25 cellular contexts compared by ENCODE assay signal in genomic region chr12:13462450-13462849, GRCh38.
"Had no signal": no experiment of that assay in that cellular context is flagged by ENCODE, and none has a peak within 500 bp of the region (broad histone marks: within the 10 kb centered on the region; RNA-seq: fewer than 3 reads in every experiment).

No MANE protein-coding gene starts in this region.

- ATAC-seq: effector memory CD8-positive, alpha-beta T cell; esophagus mucosa; foreskin keratinocyte; gastroesophageal sphincter; heart left ventricle; heart right ventricle had no signal

- H3K27me3 ChIP-seq: colonic mucosa, dorsolateral prefrontal cortex, esophagus muscularis mucosa, esophagus squamous epithelium, foreskin keratinocyte, gastrocnemius medialis, gastroesophageal sphincter, heart left ventricle had no signal

- H3K4me3 ChIP-seq: colonic mucosa, coronary artery, dorsolateral prefrontal cortex, esophagus muscularis mucosa, esophagus squamous epithelium, gastrocnemius medialis, gastroesophageal sphincter, heart left ventricle, heart right ventricle had no signal

- H3K27ac ChIP-seq: colonic mucosa, coronary artery, dorsolateral prefrontal cortex, epithelial cell of prostate, esophagus muscularis mucosa, esophagus squamous epithelium, foreskin keratinocyte, gastrocnemius medialis, gastroesophageal sphincter, heart left ventricle, heart right ventricle had no signal

- H3K4me1 ChIP-seq: colonic mucosa, esophagus muscularis mucosa, esophagus squamous epithelium, foreskin keratinocyte, gastrocnemius medialis, gastroesophageal sphincter, heart left ventricle, heart right ventricle had no signal

- H3K9me3 Mint-ChIP-seq: dendritic cell treated with granulocyte-macrophage colony-stimulating factor and Interleukin-4, amounts not matched to agents 40 ng/mL and 50 ng/mL, for 4 days; effector memory CD8-positive, alpha-beta T cell; endodermal cell had no signal

- H3K27ac Mint-ChIP-seq: dendritic cell treated with granulocyte-macrophage colony-stimulating factor and Interleukin-4, amounts not matched to agents 40 ng/mL and 50 ng/mL, for 4 days; effector memory CD8-positive, alpha-beta T cell; endodermal cell had no signal

- H3K36me3 ChIP-seq: colonic mucosa, esophagus muscularis mucosa, esophagus squamous epithelium, gastrocnemius medialis, gastroesophageal sphincter, heart left ventricle, heart right ventricle had no signal

- H3K9me3 ChIP-seq: colonic mucosa, esophagus muscularis mucosa, esophagus squamous epithelium, gastrocnemius medialis, gastroesophageal sphincter, heart left ventricle, heart right ventricle had no signal

- H3K4me3 Mint-ChIP-seq: dendritic cell treated with granulocyte-macrophage colony-stimulating factor and Interleukin-4, amounts not matched to agents 40 ng/mL and 50 ng/mL, for 4 days; effector memory CD8-positive, alpha-beta T cell; endodermal cell had no signal

- DNase-seq: colonic mucosa; cortex of kidney; dermis blood vessel endothelial cell; dorsolateral prefrontal cortex; effector CD4-positive, alpha-beta T cell; effector CD8-positive, alpha-beta T cell; effector memory CD4-positive, alpha-beta T cell; effector memory CD8-positive, alpha-beta T cell; endodermal cell; erythroblast; esophagus squamous epithelium; foreskin fibroblast; foreskin keratinocyte; foreskin melanocyte; glutamatergic neuron; head of caudate nucleus; heart left ventricle; heart right ventricle had no signal
